ENCODE assay signal across 12 cellular contexts in genomic region chr16:22665803-22666202, GRCh38.
DNase-seq lines count a peak whose midpoint lies in the region; ATAC-seq and TF ChIP-seq lines count a peak whose summit lies in the region.
"Had no signal": no experiment of that assay in that cellular context is flagged by ENCODE, and none has a peak within 500 bp of the region (broad histone marks: within the 10 kb centered on the region; RNA-seq: fewer than 3 reads in every experiment).

No MANE protein-coding gene starts in this region.

- DNase-seq in right atrium auricular region (ENCODE audit: low spot score), result peak; percentile 54
- DNase-seq in left cardiac atrium, result no peak
- DNase-seq in coronary artery (ENCODE audit: low spot score), result peak; percentile 49
- DNase-seq in islet precursor cell, result peak; percentile 32
- DNase-seq in ureter (ENCODE audit: low spot score), result peak; percentile 25
- no peak for DNase-seq in SHP77 (lab: John Stamatoyannopoulos, UW)
- no peak for DNase-seq in foreskin fibroblast
- DNase-seq: ACHN; CD4-positive, alpha-beta memory T cell; DMS79 had no signal

- H3K36me3 ChIP-seq in right atrium auricular region, result no peaks in the 10 kb centered on the region
- H3K36me3 ChIP-seq: BLaER1 treated with 17β-estradiol and CSF1 and Interleukin-3, amounts not matched to agents 10 nM and 100 nM had no signal

- H3K27me3 ChIP-seq in right atrium auricular region, result no peaks in the 10 kb centered on the region
- H3K27me3 ChIP-seq: BLaER1 treated with 17β-estradiol and CSF1 and Interleukin-3, amounts not matched to agents 10 nM and 100 nM had no signal

- peaks cover 0 to 9% of the 10 kb centered on the region in 2 donors for H3K9me3 ChIP-seq in right atrium auricular region

- H3K27ac ChIP-seq in right atrium auricular region, result no peak overlapping the region
- no peak overlapping the region for H3K27ac ChIP-seq in coronary artery
- H3K27ac ChIP-seq: BLaER1 treated with 17β-estradiol and CSF1 and Interleukin-3, amounts not matched to agents 10 nM and 100 nM had no signal

- H3K4me3 ChIP-seq in right atrium auricular region (no peak overlapping the region), coronary artery (no peak overlapping the region), foreskin fibroblast (ENCODE audit: low read depth in 1 of 2, low read length in 2 of 2) (no peak overlapping the region)
- H3K4me3 ChIP-seq: BLaER1 treated with 17β-estradiol and CSF1 and Interleukin-3, amounts not matched to agents 10 nM and 100 nM had no signal

- ATAC-seq in left cardiac atrium, result no peak
- no peak for ATAC-seq in HG03442 (IDR thresholded peaks at IDR 0.05; ENCODE audit: unreplicated experiment)

- intact Hi-C loops in left cardiac atrium (cut with DNase I), result loop anchor here in 1 of 2 donors (5.0 kb wide), 1 partner anchor 39 kb away; no protein-coding TSS in a partner anchor

- TF ChIP-seq CTCF in right atrium auricular region (IDR thresholded peaks at IDR 0.05) (no peak), coronary artery (IDR thresholded peaks at IDR 0.05) (no peak), foreskin fibroblast (IDR thresholded peaks at IDR 0.05; ENCODE audit: low read depth, low read length) (no peak)

- no peaks in the 10 kb centered on the region for H3K4me1 ChIP-seq in right atrium auricular region

Comparison
In these comparisons a context has a peak if more than half of its experiments do, and no peak if none do; other contexts are left out.
1. DNase-seq: peak in right atrium auricular region (single experiment), coronary artery (single experiment), islet precursor cell (single experiment) and ureter (single experiment); none in left cardiac atrium (single experiment), SHP77 (0 of 2) and foreskin fibroblast (0 of 2).